In the genomic region with DNA sequence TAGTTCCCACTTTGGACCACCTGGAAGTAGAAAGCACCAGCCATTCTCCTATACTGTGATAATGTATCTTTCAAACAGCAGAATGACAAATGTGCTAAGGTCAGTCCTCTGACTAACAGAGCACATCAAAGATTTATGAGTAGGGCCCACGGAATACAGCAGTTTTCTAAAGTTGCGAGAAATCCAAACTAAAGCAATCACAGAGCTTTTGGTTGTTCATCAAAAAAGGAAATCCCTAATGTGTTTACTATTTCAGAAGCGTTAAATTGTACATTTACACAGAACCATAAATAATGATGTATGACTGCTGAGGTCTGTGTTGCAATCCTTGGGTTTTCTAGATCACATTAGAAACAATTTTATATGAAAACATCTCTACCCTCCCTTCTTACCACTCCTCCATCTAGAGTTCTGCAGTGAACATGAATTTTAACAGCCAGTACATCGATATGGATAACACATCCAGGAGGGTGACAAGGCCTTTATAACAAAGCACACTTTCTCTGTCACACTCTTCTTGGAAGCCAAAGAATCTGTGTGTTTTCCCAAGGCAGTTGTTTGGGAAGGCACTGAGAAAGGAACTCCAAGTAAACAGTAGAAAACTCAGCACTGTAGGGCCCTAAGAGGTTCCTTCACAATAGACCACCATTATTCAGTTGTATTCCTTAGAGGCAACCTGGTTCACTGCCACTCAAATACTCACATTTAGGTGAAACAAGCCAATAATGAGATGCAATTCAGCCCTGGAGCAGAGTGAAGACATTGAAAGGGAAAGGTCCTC, we compare ENCODE assay signal across 1 cellular context.
TF ChIP-seq lines count a peak whose summit lies in the region.

No MANE protein-coding gene starts in this region.

TF ChIP-seq in HCT116, 20 proteins besides CTCF, POLR2A, EP300 and RAD21:
- TF ChIP-seq ZNF274 (IDR thresholded peaks at IDR 0.05; ENCODE audit: low read depth, low read length) (no peak), SP1 (IDR thresholded peaks at IDR 0.05; ENCODE audit: low read depth) (no peak), CBX3 (IDR thresholded peaks at IDR 0.05; ENCODE audit: low read depth) (no peak), CEBPB (IDR thresholded peaks at IDR 0.05; ENCODE audit: low read depth) (peak; percentile 35; the same call in 1 of the 2 replicates), JUND (IDR thresholded peaks at IDR 0.05) (no peak)
TF ChIP-seq in HCT116: peak in this region for 1.
